ENCODE assay signal across 9 cellular contexts in the genomic region with DNA sequence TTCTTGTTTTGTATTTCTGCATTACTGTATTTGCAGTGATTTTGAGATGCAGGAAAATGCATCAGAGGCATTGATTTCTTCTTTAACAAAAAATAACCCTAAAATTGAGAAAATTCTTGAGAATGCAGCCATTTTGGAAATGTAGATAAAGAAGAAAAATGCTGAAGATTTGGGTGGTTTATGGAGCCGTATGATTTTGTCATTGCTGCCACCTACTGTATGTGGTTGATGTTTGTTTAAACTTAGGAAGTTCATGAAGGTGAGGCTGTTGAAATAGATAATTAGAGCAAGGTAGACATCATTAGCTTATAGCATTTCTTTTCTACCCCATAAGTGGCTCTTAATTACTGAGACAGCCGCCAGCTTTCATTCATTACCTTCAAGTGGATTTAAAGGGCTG.
A peak's percentile ranks its signal among the peaks of the same experiment; 100 is the strongest.
DNase-seq lines count a peak whose midpoint lies in the region; ATAC-seq, FAIRE-seq and TF ChIP-seq lines count a peak whose summit lies in the region.
"Had no signal": no experiment of that assay in that cellular context is flagged by ENCODE, and none has a peak within 500 bp of the region (broad histone marks: within the 10 kb centered on the region; RNA-seq: fewer than 3 reads in every experiment).

No MANE protein-coding gene starts in this region.

- peaks cover 3% of the 10 kb centered on the region for H3K27me3 Mint-ChIP-seq in nephron progenitor cell (ENCODE audit: low read depth, poor library complexity)

- peak in 1 of 8 donors; percentile 41 for ATAC-seq in heart right ventricle

- H3K36me3 ChIP-seq in heart right ventricle (peaks cover 0 to 62% (median 13%) of the 10 kb centered on the region in 9 donors), right atrium auricular region (peaks cover 20% of the 10 kb centered on the region), bronchial epithelial cell (ENCODE audit: control insufficient read depth, insufficient read depth, low read length) (peaks cover 2% of the 10 kb centered on the region)

- H3K9me3 Mint-ChIP-seq in nephron progenitor cell, result no peaks in the 10 kb centered on the region
- H3K9me3 Mint-ChIP-seq: activated naive CD4-positive, alpha-beta T cell treated with anti-CD3 and anti-CD28 coated beads, Interleukin-2, amount 50 U/mL, for 72 hours had no signal

- TF ChIP-seq CTCF in heart right ventricle (IDR thresholded peaks at IDR 0.05), result peak in 6 of 9 donors; percentile 29 to 53 (median 46)
- TF ChIP-seq CTCF in right atrium auricular region (IDR thresholded peaks at IDR 0.05), result peak in 1 of 2 donors; percentile 37
- peak; percentile 10 for TF ChIP-seq CTCF in bronchial epithelial cell (IDR thresholded peaks at IDR 0.05; ENCODE audit: insufficient read depth, low read length, severe bottlenecking)
- TF ChIP-seq CTCF in nephron progenitor cell (IDR thresholded peaks at IDR 0.05), result no peak

- FAIRE-seq in bronchial epithelial cell (lab: Jason Lieb, UNC), result no peak

- H3K36me3 Mint-ChIP-seq in nephron progenitor cell (ENCODE audit: low read depth), result peaks cover 52% of the 10 kb centered on the region

- H3K4me1 ChIP-seq in heart right ventricle (peaks cover 0 to 26% (median 15%) of the 10 kb centered on the region in 9 donors), right atrium auricular region (peaks cover 0 to 16% of the 10 kb centered on the region in 2 donors)

- H3K27ac Mint-ChIP-seq in nephron progenitor cell, result no peak overlapping the region
- H3K27ac Mint-ChIP-seq: activated naive CD4-positive, alpha-beta T cell treated with anti-CD3 and anti-CD28 coated beads, Interleukin-2, amount 50 U/mL, for 72 hours had no signal

- WGBS in heart right ventricle, 2 donors, result 39% methylated on average over 2 of the region's 2 CpGs

- H3K4me1 Mint-ChIP-seq in nephron progenitor cell, result peaks cover 67% of the 10 kb centered on the region

- H3K27me3 ChIP-seq in heart right ventricle (no peaks in the 10 kb centered on the region), right atrium auricular region (no peaks in the 10 kb centered on the region), bronchial epithelial cell (ENCODE audit: control insufficient read depth, insufficient read depth, low read length) (no peaks in the 10 kb centered on the region)

- DNase-seq in heart right ventricle, result no peak
- DNase-seq in right atrium auricular region (ENCODE audit: low spot score), result no peak
- DNase-seq in NCI-H2196 (lab: John Stamatoyannopoulos, UW; ENCODE audit: unreplicated experiment), result peak; percentile 49
- DNase-seq in bronchial epithelial cell (ENCODE audit: low read depth), result peak; percentile 32
- no peak for DNase-seq in nephron progenitor cell
- DNase-seq in T-helper 9 cell, result no peak
- DNase-seq in GM19240 (ENCODE audit: insufficient read length, low spot score), result no peak
- DNase-seq in ecto neural progenitor cell (ENCODE audit: low spot score), result no peak

- H3K9me3 ChIP-seq in heart right ventricle (no peaks in the 10 kb centered on the region), right atrium auricular region (no peaks in the 10 kb centered on the region)

- no peak overlapping the region for H3K4me3 ChIP-seq in heart right ventricle
- no peak overlapping the region for H3K4me3 ChIP-seq in right atrium auricular region
- H3K4me3 ChIP-seq in bronchial epithelial cell (ENCODE audit: low read depth, low read length), result no peak overlapping the region

- H3K27ac ChIP-seq in heart right ventricle, result no peak overlapping the region
- no peak overlapping the region for H3K27ac ChIP-seq in right atrium auricular region

- peak overlapping the region; percentile 35 for H3K4me3 Mint-ChIP-seq in nephron progenitor cell

- intact Hi-C loops in heart right ventricle (cut with DNase I), result loop anchor here in 5 of 10 donors (2.0 to 10.0 kb wide), 4 partner anchors 195 to 755 kb away; a partner anchor contains a TSS

Comparison
In these comparisons a context has a peak if more than half of its experiments do, and no peak if none do; other contexts are left out.
1. DNase-seq: peak in NCI-H2196 (single experiment) and bronchial epithelial cell (single experiment); none in heart right ventricle (0 of 2), right atrium auricular region (single experiment), nephron progenitor cell (single experiment), T-helper 9 cell (single experiment), GM19240 (single experiment) and ecto neural progenitor cell (single experiment).